ENCODE assay signal across 30 cellular contexts in genomic region chr3:134228035-134228434, GRCh38. TPM values are rescaled to one million over a fixed set of nuclear protein-coding genes. Genes with fewer than 3 reads are reported as not detected.
DNase-seq lines count a peak whose midpoint lies in the region; ATAC-seq, FAIRE-seq and TF ChIP-seq lines count a peak whose summit lies in the region.
"Had no signal": no experiment of that assay in that cellular context is flagged by ENCODE, and none has a peak within 500 bp of the region (broad histone marks: within the 10 kb centered on the region; RNA-seq: fewer than 3 reads in every experiment).

No MANE protein-coding gene starts in this region.

- intact Hi-C loops in Panc1 (cut with micrococcal nuclease; ENCODE audit: unreplicated experiment), result no loop called here

- no peaks in the 10 kb centered on the region for H3K9me3 Mint-ChIP-seq in T-helper 2 cell treated with Interferon-gamma antibody and Interleukin-4, amounts not matched to agents 5 μg/mL and 100 μg/mL, for 36 hours
- H3K9me3 Mint-ChIP-seq: CD8-positive, alpha-beta T cell had no signal

- in situ Hi-C loops in Panc1 (cut with HindIII; ENCODE audit: low pct_unique_long_range_greater_than_20kb, low sequenced_read_pairs), result no loop called here

- no peak overlapping the region for H2AFZ ChIP-seq in hepatocyte
- H2AFZ ChIP-seq: PC-9 had no signal

- no peak overlapping the region for H3K27ac Mint-ChIP-seq in T-helper 2 cell treated with Interferon-gamma antibody and Interleukin-4, amounts not matched to agents 5 μg/mL and 100 μg/mL, for 36 hours
- H3K27ac Mint-ChIP-seq: CD8-positive, alpha-beta T cell had no signal

- FAIRE-seq in GM12892 (lab: Jason Lieb, UNC), result peak; percentile 14
- FAIRE-seq: A204.1, GM12891, GM19239, HepG2, K562 had no signal

- H3K4me2 ChIP-seq in hepatocyte, result no peak overlapping the region
- H3K4me2 ChIP-seq: BLaER1 treated with 17β-estradiol and CSF1 and Interleukin-3, amounts not matched to agents 10 nM and 100 nM; PC-9 had no signal

- H3K4me1 Mint-ChIP-seq in T-helper 2 cell treated with Interferon-gamma antibody and Interleukin-4, amounts not matched to agents 5 μg/mL and 100 μg/mL, for 36 hours (ENCODE audit: low read depth), result peaks cover 8% of the 10 kb centered on the region

- H3K4me1 ChIP-seq in Panc1 (ENCODE audit: control insufficient read depth, insufficient read depth, low read length), result peaks cover 16% of the 10 kb centered on the region
- peaks cover 6% of the 10 kb centered on the region for H3K4me1 ChIP-seq in hepatocyte (ENCODE audit: insufficient read depth)
- peaks cover 3 to 60% (median 5%) of the 10 kb centered on the region in 3 donors for H3K4me1 ChIP-seq in gastroesophageal sphincter

- WGBS in hepatocyte (ENCODE audit: low lambda C conversion rate, missing lambda C conversion rate), result 80% methylated on average over 6 of the region's 6 CpGs
- WGBS in gastroesophageal sphincter (ENCODE audit: low coverage in 1 of 2), 2 donors, result 42 to 58% methylated on average over 6 of the region's 6 CpGs

- H3K9me2 ChIP-seq in hepatocyte (replicated peaks; ENCODE audit: insufficient read depth), result no peaks in the 10 kb centered on the region

- BruUV-seq in Panc1 (replicated peaks; lab: Mats Ljungman, UMichigan), result no TSS peak

- H3K27me3 ChIP-seq in AG04450 (ENCODE audit: control insufficient read depth, insufficient read depth, low read length) (no peaks in the 10 kb centered on the region), Panc1 (ENCODE audit: control insufficient read depth, insufficient read depth, low read length) (no peaks in the 10 kb centered on the region), hepatocyte (no peaks in the 10 kb centered on the region), gastroesophageal sphincter (no peaks in the 10 kb centered on the region)
- H3K27me3 ChIP-seq: BLaER1 treated with 17β-estradiol and CSF1 and Interleukin-3, amounts not matched to agents 10 nM and 100 nM had no signal

- POLR2A ChIA-PET in AG04450 (lab: Yijun Ruan, JAX), result no interaction called here
- POLR2A ChIA-PET in Panc1 (lab: Charles Lee), result interaction anchor here (0.7 kb wide), 1 partner anchor 10 kb away, joined by 8 read pairs; no protein-coding TSS in a partner anchor

- TF ChIP-seq EP300 in gastroesophageal sphincter (IDR thresholded peaks at IDR 0.05), result no peak

- H3K27ac ChIP-seq in AG04450 (ENCODE audit: low read depth, low read length) (peak overlapping the region; percentile 12), Panc1 (ENCODE audit: low read length) (no peak overlapping the region), hepatocyte (peak overlapping the region; percentile 17), gastroesophageal sphincter (no peak overlapping the region)
- H3K27ac ChIP-seq: BLaER1 treated with 17β-estradiol and CSF1 and Interleukin-3, amounts not matched to agents 10 nM and 100 nM; HL-60; PC-9 had no signal

- DNase-seq in AG04450 (ENCODE audit: low read depth, low spot score) (peak; percentile 10), GM12892 (ENCODE audit: insufficient read length) (no peak), Panc1 (ENCODE audit: low read depth, low spot score) (no peak), hepatocyte (ENCODE audit: low spot score) (no peak), NCI-H187 treated with DMSO at 0.1 percent for 48 hours (lab: John Stamatoyannopoulos, UW) (no peak)
- no peak for DNase-seq in T-helper 2 cell treated with Interferon-gamma antibody and Interleukin-4, amounts not matched to agents 5 μg/mL and 100 μg/mL, for 36 hours (ENCODE audit: low spot score)
- DNase-seq: AML-193; Caco-2; CD8-positive, alpha-beta T cell; DMS 273 treated with DMSO at 0.1 percent for 48 hours; DMS79; EL; GF-D8; Kasumi-1; MV-4-11; NCI-H2029 treated with DMSO at 0.1 percent for 48 hours; NCI-H446 treated with DMSO at 0.1 percent for 48 hours; NCI-H526; NCI-H82; PC-9; RPMI8226; SHP77 had no signal

- H3K9me3 ChIP-seq in AG04450 (ENCODE audit: control insufficient read depth, insufficient read depth, low read length), result peaks cover 2% of the 10 kb centered on the region; the same call in 1 of the 2 replicates
- no peaks in the 10 kb centered on the region for H3K9me3 ChIP-seq in Panc1 (ENCODE audit: control insufficient read depth, insufficient read depth, low read depth, low read length)
- H3K9me3 ChIP-seq in hepatocyte (ENCODE audit: low read depth), result no peaks in the 10 kb centered on the region
- no peaks in the 10 kb centered on the region for H3K9me3 ChIP-seq in gastroesophageal sphincter
- H3K9me3 ChIP-seq: BLaER1 treated with 17β-estradiol and CSF1 and Interleukin-3, amounts not matched to agents 10 nM and 100 nM; Caco-2 had no signal

- no peak overlapping the region for H3K4me3 Mint-ChIP-seq in T-helper 2 cell treated with Interferon-gamma antibody and Interleukin-4, amounts not matched to agents 5 μg/mL and 100 μg/mL, for 36 hours
- H3K4me3 Mint-ChIP-seq: CD8-positive, alpha-beta T cell had no signal

- H3K4me3 ChIP-seq in AG04450 (ENCODE audit: low read depth, low read length) (no peak overlapping the region; the same call in 1 of the 2 replicates), Panc1 (ENCODE audit: low read depth in 2 of 2, low read length in 2 of 2) (no peak overlapping the region), hepatocyte (no peak overlapping the region), gastroesophageal sphincter (no peak overlapping the region)
- H3K4me3 ChIP-seq: BLaER1 treated with 17β-estradiol and CSF1 and Interleukin-3, amounts not matched to agents 10 nM and 100 nM; K562; PC-9 had no signal

- peaks cover 5% of the 10 kb centered on the region for H3K27me3 Mint-ChIP-seq in T-helper 2 cell treated with Interferon-gamma antibody and Interleukin-4, amounts not matched to agents 5 μg/mL and 100 μg/mL, for 36 hours (ENCODE audit: low read depth)

- no peaks in the 10 kb centered on the region for H3K36me3 Mint-ChIP-seq in T-helper 2 cell treated with Interferon-gamma antibody and Interleukin-4, amounts not matched to agents 5 μg/mL and 100 μg/mL, for 36 hours (ENCODE audit: low read depth)

- H3K79me2 ChIP-seq in hepatocyte, result peaks cover 100% of the 10 kb centered on the region

- TF ChIP-seq POLR2A in GM12892 (IDR thresholded peaks at IDR 0.05; ENCODE audit: low read depth, low read length) (no peak), gastroesophageal sphincter (IDR thresholded peaks at IDR 0.05) (no peak)

- ATAC-seq in Panc1 (peak; percentile 64; the same call in 1 of the 2 replicates), gastroesophageal sphincter (no peak)
- ATAC-seq: CD8-positive, alpha-beta T cell; HepG2; K562 had no signal

- CTCF ChIA-PET in AG04450 (lab: Charles Lee) (interaction anchor here (6.9 kb wide), 1 partner anchor 16 kb away, joined by 89 read pairs; no protein-coding TSS in a partner anchor), Panc1 (lab: Charles Lee) (interaction anchor here (0.6 kb wide), 1 partner anchor 38 kb away, joined by 11 read pairs; no protein-coding TSS in a partner anchor)

- H3K36me3 ChIP-seq in Panc1 (ENCODE audit: control insufficient read depth, insufficient read depth, low read length) (no peaks in the 10 kb centered on the region), hepatocyte (replicated peaks; ENCODE audit: insufficient read depth, low read depth) (no peaks in the 10 kb centered on the region), gastroesophageal sphincter (no peaks in the 10 kb centered on the region)

- peaks cover 69% of the 10 kb centered on the region for H4K20me1 ChIP-seq in hepatocyte (ENCODE audit: insufficient read depth, poor library complexity, severe bottlenecking)

- TF ChIP-seq CTCF in AG04450 (IDR thresholded peaks at IDR 0.05; ENCODE audit: low read depth, low read length) (no peak), Panc1 (IDR thresholded peaks at IDR 0.05) (no peak), hepatocyte (IDR thresholded peaks at IDR 0.05; ENCODE audit: poor library complexity) (no peak), gastroesophageal sphincter (IDR thresholded peaks at IDR 0.05) (no peak)

RNA-seq across cellular contexts. Expression of gene RYK, which starts 22.6 kb away (rescaled TPM):
- polyA plus RNA-seq in AG04450 (2011; rRNA removed) (67.6 and 74.5 TPM in 2 replicates), hepatocyte (56.5 and 66.3 TPM in 2 replicates)
- polyA minus RNA-seq in AG04450 (2011; rRNA and poly(A)+ RNA removed), result 61.1 and 70.2 TPM in 2 replicates
- 13.9 TPM for polyA plus RNA-seq in GM12892 (2012; ENCODE audit: missing spikeins)
- total RNA-seq in Panc1 (2021; ENCODE audit: unreplicated experiment) (82.7 TPM), hepatocyte (99.5 and 102 TPM in 2 replicates), gastroesophageal sphincter (100 to 1,000 TPM in 3 of 4 donors, 10 to 100 TPM in 1; 92.7 to 133 (median 115) TPM)
- 61.9 TPM for polyA plus RNA-seq in Panc1 (2012; ENCODE audit: insufficient read length)

Comparison
In these comparisons a context has a peak if more than half of its experiments do, and no peak if none do; other contexts are left out.
1. H3K27ac ChIP-seq: peak in AG04450 (single experiment) and hepatocyte (single experiment); none in Panc1 (single experiment) and gastroesophageal sphincter (0 of 4).